1 cellular context compared by ENCODE assay signal in the genomic region with DNA sequence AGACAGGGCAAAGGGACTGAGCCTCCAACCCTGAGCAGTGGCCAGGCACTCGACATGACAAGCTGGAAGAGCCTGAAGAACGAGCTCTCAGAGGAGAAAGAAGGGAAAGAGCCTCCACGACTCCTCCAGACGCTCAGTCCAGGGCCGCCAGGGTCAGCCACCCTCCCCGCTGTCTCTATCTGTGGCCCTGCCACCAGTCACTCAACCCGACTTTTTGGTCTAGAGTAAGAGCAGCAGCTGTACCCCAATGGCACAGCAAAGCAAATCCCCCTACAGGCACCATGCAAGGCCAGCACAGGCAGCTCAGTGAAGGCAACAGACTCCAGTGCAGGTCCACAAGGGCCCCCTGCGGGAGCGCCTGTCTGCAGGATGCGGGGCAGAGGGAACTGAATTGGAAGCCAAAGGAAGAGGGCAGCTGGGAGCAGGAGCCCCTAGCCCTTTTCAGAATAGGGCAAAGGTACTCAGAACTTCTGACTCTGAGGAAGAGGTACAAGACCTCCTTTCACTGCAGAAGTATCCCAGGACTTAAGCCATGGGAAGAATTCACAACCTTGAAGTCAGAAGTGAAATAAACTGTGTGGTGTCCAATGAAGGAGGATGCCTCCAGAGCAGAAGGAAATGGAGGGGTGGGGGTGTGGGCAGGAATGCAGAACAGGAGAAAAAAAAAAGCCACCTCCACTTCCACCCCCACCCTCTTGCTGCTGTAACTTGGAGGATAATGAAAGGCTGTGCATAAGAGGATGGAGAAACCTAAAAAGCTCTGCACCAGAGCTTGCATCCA.
TF ChIP-seq lines count a peak whose summit lies in the region.

No MANE protein-coding gene starts in this region.

TF ChIP-seq in HepG2, 621 proteins besides CTCF, POLR2A, EP300 and RAD21:
- no peak for TF ChIP-seq ATM (IDR thresholded peaks at IDR 0.05; ENCODE audit: borderline replicate concordance)
- TF ChIP-seq ZC3H13 (CRISPR knock-in tag; IDR thresholded peaks at IDR 0.05), result no peak
- no peak for TF ChIP-seq SNAPC4 (CRISPR knock-in tag; IDR thresholded peaks at IDR 0.05)
- TF ChIP-seq ZNF280D (CRISPR knock-in tag; IDR thresholded peaks at IDR 0.05), result no peak
- peak; percentile 10; the same call in 1 of the 2 replicates for TF ChIP-seq POLR2AphosphoS5 (IDR thresholded peaks at IDR 0.05; ENCODE audit: low read depth, low read length)
- TF ChIP-seq AGO2 (optimal IDR thresholded peaks at IDR 0.05; ENCODE audit: low read depth, low read length), result peak; percentile 49
- no peak for TF ChIP-seq IKZF5 (CRISPR knock-in tag; IDR thresholded peaks at IDR 0.05)
- peak; percentile 38 for TF ChIP-seq RBM22 (optimal IDR thresholded peaks at IDR 0.05; ENCODE audit: low read length)
